8 cellular contexts compared by ENCODE assay signal in the genomic region with DNA sequence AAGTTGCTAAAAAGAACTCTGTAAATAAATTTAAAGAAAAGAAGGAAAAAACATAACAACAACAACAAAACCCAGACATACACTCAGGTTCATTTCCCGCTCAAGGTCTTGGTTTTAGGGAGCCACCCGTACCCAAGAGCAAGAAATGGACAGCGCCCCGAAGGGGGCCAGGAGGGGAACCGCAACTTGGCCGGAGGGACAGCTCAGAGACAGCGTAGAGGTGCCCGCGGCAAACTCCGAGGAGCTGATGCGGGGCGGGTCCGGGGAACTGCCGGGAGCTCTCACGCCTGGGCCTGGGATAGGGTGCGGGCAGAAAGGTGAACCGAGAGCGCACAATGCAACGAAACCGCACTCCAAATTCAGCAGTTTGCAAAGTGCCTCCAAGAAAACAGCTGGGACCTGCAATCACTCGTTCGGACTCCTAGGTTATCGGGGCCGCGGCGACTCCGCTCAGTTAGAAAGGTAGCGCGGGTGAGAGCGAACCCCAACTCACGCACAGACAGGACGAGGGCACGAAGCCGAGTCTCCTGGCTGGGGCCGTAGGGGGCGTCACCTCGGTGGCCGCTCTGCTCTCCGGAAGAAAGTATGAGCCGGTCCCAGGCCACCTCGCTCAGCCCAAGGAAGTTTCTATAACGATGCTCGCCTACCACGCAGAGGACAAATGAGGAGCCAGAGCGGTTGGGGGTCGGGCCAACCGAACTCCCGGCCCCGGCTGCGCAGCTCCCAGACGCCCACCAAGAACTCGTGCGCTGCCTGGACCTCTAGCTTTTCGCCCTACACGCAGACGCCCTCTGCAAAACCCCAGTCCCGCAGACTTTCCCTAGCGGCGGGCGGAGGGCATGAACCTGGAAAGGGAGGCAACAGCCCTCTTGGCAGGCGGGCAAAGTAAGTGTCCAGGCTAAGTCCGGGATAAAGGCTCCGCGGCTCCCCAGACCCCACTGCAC. TPM values are rescaled to one million over a fixed set of nuclear protein-coding genes. Genes with fewer than 3 reads are reported as not detected.
DNase-seq lines count a peak whose midpoint lies in the region; ATAC-seq and TF ChIP-seq lines count a peak whose summit lies in the region.

No MANE protein-coding gene starts in this region.

- peak in 6 of 7 experiments; percentile 25 to 45 (median 32) for TF ChIP-seq CTCF in body of pancreas (IDR thresholded peaks at IDR 0.05)

- H3K4me3 ChIP-seq in NT2/D1 (ENCODE audit: insufficient read length, low read depth) (peak overlapping the region; percentile 59), body of pancreas (peak overlapping the region in 1 of 2 donors; percentile 32), skeletal muscle satellite cell (ENCODE audit: low read length) (peak overlapping the region; percentile 69)

- H3K27me3 ChIP-seq in NT2/D1 (ENCODE audit: insufficient read depth, insufficient read length) (peaks cover 48% of the 10 kb centered on the region), body of pancreas (no peaks in the 10 kb centered on the region), skeletal muscle satellite cell (ENCODE audit: control insufficient read depth, insufficient read depth, low read length) (peaks cover 26% of the 10 kb centered on the region)

- peak; percentile 75 for ATAC-seq in body of pancreas
- no peak for ATAC-seq in GM21526 (IDR thresholded peaks at IDR 0.05; ENCODE audit: low FRiP score, unreplicated experiment)
- ATAC-seq in HG03196 (IDR thresholded peaks at IDR 0.05; ENCODE audit: unreplicated experiment), result no peak
- no peak for ATAC-seq in HG03097 (IDR thresholded peaks at IDR 0.05; ENCODE audit: low FRiP score, unreplicated experiment)

- TF ChIP-seq POLR2A in body of pancreas (IDR thresholded peaks at IDR 0.05), result no peak

- DNase-seq in ELF-1 (ENCODE audit: low read depth, low spot score) (peak; percentile 77), NT2/D1 (ENCODE audit: low read depth, low spot score) (no peak), body of pancreas (peak; percentile 41 to 59 (median 50)), iPS-NIHi11 (ENCODE audit: low spot score) (peak; percentile 39)

- WGBS in body of pancreas, 2 donors, result 8 to 17% methylated on average over 25 to 64 of the region's 64 CpGs

- H3K9ac ChIP-seq in NT2/D1 (ENCODE audit: insufficient read length, low read depth) (peak overlapping the region; percentile 70), skeletal muscle satellite cell (ENCODE audit: low read depth, low read length) (peak overlapping the region; percentile 56)

- H3K4me2 ChIP-seq in skeletal muscle satellite cell (ENCODE audit: low read length), result peak overlapping the region; percentile 90

- intact Hi-C loops in body of pancreas (cut with DNase I), result no loop called here

- H3K9me3 ChIP-seq in NT2/D1 (ENCODE audit: insufficient read depth, low read length) (no peaks in the 10 kb centered on the region), body of pancreas (no peaks in the 10 kb centered on the region), skeletal muscle satellite cell (replicated peaks; ENCODE audit: low read length) (no peaks in the 10 kb centered on the region)

- H3K4me1 ChIP-seq in NT2/D1 (ENCODE audit: insufficient read depth, insufficient read length) (no peaks in the 10 kb centered on the region), body of pancreas (peaks cover 21% of the 10 kb centered on the region), skeletal muscle satellite cell (ENCODE audit: control insufficient read depth, insufficient read depth, low read length) (peaks cover 13% of the 10 kb centered on the region)

- H3K27ac ChIP-seq in body of pancreas, result no peak overlapping the region

- no peaks in the 10 kb centered on the region for H3K36me3 ChIP-seq in NT2/D1 (ENCODE audit: insufficient read depth, insufficient read length, low read length)
- H3K36me3 ChIP-seq in body of pancreas (replicated peaks in 1 of 2; ENCODE audit: insufficient read depth in 1 of 2, low read depth in 2 of 2), result no peaks in the 10 kb centered on the region
- no peaks in the 10 kb centered on the region for H3K36me3 ChIP-seq in skeletal muscle satellite cell (ENCODE audit: insufficient read depth, low read length)

RNA-seq across cellular contexts. Expression of a gene that starts 1.4 kb away (rescaled TPM):
- under 1 TPM; 0.52 to 0.66 TPM for total RNA-seq in body of pancreas
- 0.25 and 1.3 TPM in 2 replicates for total RNA-seq in skeletal muscle satellite cell (2012; rRNA removed)
